Comparison of ENCODE assay signal across 25 cellular contexts in genomic region chr15:37767841-37768455, GRCh38.
"Had no signal": no experiment of that assay in that cellular context is flagged by ENCODE, and none has a peak within 500 bp of the region (broad histone marks: within the 10 kb centered on the region; RNA-seq: fewer than 3 reads in every experiment).

No MANE protein-coding gene starts in this region.

- H3K27ac ChIP-seq: adrenal gland, breast epithelium, coronary artery, esophagus squamous epithelium, hepatocyte, left ventricle myocardium inferior, sigmoid colon, upper lobe of right lung had no signal

- H3K9me3 Mint-ChIP-seq: activated T-cell treated with anti-CD3 and anti-CD28 coated beads, Interleukin-2, amount 50 U/mL, for 4 hours; activated T-helper 2 cell treated with anti-CD3 and anti-CD28 coated beads, Interferon-gamma antibody, Interleukin-2, Interleukin-4, amounts not matched to agents 10 μg/mL and 5 μg/mL and 100 μg/mL, durations not matched to agents 14 hours and 24 hours and 36 hours; naive thymus-derived CD4-positive, alpha-beta T cell; T-helper 1 cell treated with Interleukin-12 subunit alpha and Interleukin-12 subunit beta and Interleukin-4 antibody, amounts not matched to agents 30 μg/mL and 1 μg/mL, for 36 hours had no signal

- H3K4me2 ChIP-seq: hepatocyte had no signal

- H3K4me3 ChIP-seq: adrenal gland, breast epithelium, coronary artery, esophagus squamous epithelium, hepatocyte, left ventricle myocardium inferior, sigmoid colon, upper lobe of right lung had no signal

- H3K36me3 Mint-ChIP-seq: activated naive CD8-positive, alpha-beta T cell; naive thymus-derived CD4-positive, alpha-beta T cell had no signal

- H3K36me3 ChIP-seq: adrenal gland, breast epithelium, esophagus squamous epithelium, left ventricle myocardium inferior, sigmoid colon, upper lobe of right lung had no signal

- ATAC-seq: activated T-cell treated with anti-CD3 and anti-CD28 coated beads, Interleukin-2, amount 50 U/mL, for 4 hours; naive thymus-derived CD4-positive, alpha-beta T cell; upper lobe of right lung had no signal

- H2AFZ ChIP-seq: hepatocyte had no signal

- H3K4me3 Mint-ChIP-seq: activated naive CD8-positive, alpha-beta T cell; activated T-cell treated with anti-CD3 and anti-CD28 coated beads, Interleukin-2, amount 50 U/mL, for 4 hours; naive thymus-derived CD4-positive, alpha-beta T cell; neural crest cell; T-helper 1 cell treated with Interleukin-12 subunit alpha and Interleukin-12 subunit beta and Interleukin-4 antibody, amounts not matched to agents 30 μg/mL and 1 μg/mL, for 36 hours had no signal

- H3K27me3 Mint-ChIP-seq: activated naive CD8-positive, alpha-beta T cell had no signal

- DNase-seq: activated CD4-positive, alpha-beta T cell treated with anti-CD3 and anti-CD28 coated beads for 4 hours; activated CD4-positive, alpha-beta T cell treated with anti-CD3 and anti-CD28 coated beads, Interleukin-2, amount 50 U/mL, for 48 hours; activated CD4-positive, CD25-positive, alpha-beta regulatory T cell; activated CD8-positive, alpha-beta memory T cell treated with anti-CD3 and anti-CD28 coated beads, Interleukin-2, amount 50 U/mL, for 48 hours; activated naive CD4-positive, alpha-beta T cell; activated T-cell treated with anti-CD3 and anti-CD28 coated beads, Interleukin-2, amount 50 U/mL, for 4 hours; adrenal gland; esophagus squamous epithelium; foreskin melanocyte; left ventricle myocardium inferior; naive thymus-derived CD4-positive, alpha-beta T cell; retina; sigmoid colon; stimulated activated CD4-positive, alpha-beta T cell treated with anti-CD3 and anti-CD28 coated beads, Interleukin-4, amount 100 ng/mL, for 24 hours; stimulated activated naive CD4-positive, alpha-beta T cell treated with Interleukin-2 at 50 U/mL for 16 hours; T1000; upper lobe of right lung had no signal

- H3K27me3 ChIP-seq: adrenal gland, breast epithelium, esophagus squamous epithelium, hepatocyte, sigmoid colon, upper lobe of right lung had no signal

- H3K4me1 Mint-ChIP-seq: neural crest cell had no signal

- H3K27ac Mint-ChIP-seq: activated naive CD8-positive, alpha-beta T cell; activated T-helper 2 cell treated with anti-CD3 and anti-CD28 coated beads, Interferon-gamma antibody, Interleukin-2, Interleukin-4, amounts not matched to agents 10 μg/mL and 5 μg/mL and 100 μg/mL, durations not matched to agents 14 hours and 24 hours and 36 hours; naive thymus-derived CD4-positive, alpha-beta T cell; progenitor cell of endocrine pancreas; T-helper 1 cell treated with Interleukin-12 subunit alpha and Interleukin-12 subunit beta and Interleukin-4 antibody, amounts not matched to agents 30 μg/mL and 1 μg/mL, for 36 hours had no signal

- H3K9me3 ChIP-seq: adrenal gland, breast epithelium, esophagus squamous epithelium, left ventricle myocardium inferior, sigmoid colon, upper lobe of right lung had no signal

- H3K4me1 ChIP-seq: breast epithelium, esophagus squamous epithelium, left ventricle myocardium inferior, upper lobe of right lung had no signal
